In genomic region chr2:218570850-218571249, GRCh38 we compare ENCODE assay signal across 1 cellular context.
TF ChIP-seq lines count a peak whose summit lies in the region.

No MANE protein-coding gene starts in this region.

TF ChIP-seq in GM23338, 12 proteins besides CTCF, POLR2A, EP300 and RAD21 (continued from another document):
- TF ChIP-seq ZNF462 (CRISPR knock-in tag; IDR thresholded peaks at IDR 0.05) (no peak), ETS1 (IDR thresholded peaks at IDR 0.05) (no peak), CREB1 (CRISPR knock-in tag; IDR thresholded peaks at IDR 0.05; ENCODE audit: low read depth) (no peak), EZH2 (IDR thresholded peaks at IDR 0.05; ENCODE audit: low read depth, unreplicated experiment) (no peak), NANOG (IDR thresholded peaks at IDR 0.05; ENCODE audit: borderline replicate concordance) (no peak), REST (IDR thresholded peaks at IDR 0.05; ENCODE audit: unreplicated experiment) (no peak), EZH2phosphoT487 (IDR thresholded peaks at IDR 0.05; ENCODE audit: unreplicated experiment) (no peak), ZNF331 (CRISPR knock-in tag; IDR thresholded peaks at IDR 0.05; ENCODE audit: low read depth) (no peak), POLR2AphosphoS5 (IDR thresholded peaks at IDR 0.05; ENCODE audit: low read depth) (no peak)
TF ChIP-seq in GM23338: peak in this region for 0.
